9 cellular contexts compared by ENCODE assay signal in genomic region chrX:111168314-111168713, GRCh38.
DNase-seq lines count a peak whose midpoint lies in the region; ATAC-seq and TF ChIP-seq lines count a peak whose summit lies in the region.
"Had no signal": no experiment of that assay in that cellular context is flagged by ENCODE, and none has a peak within 500 bp of the region (broad histone marks: within the 10 kb centered on the region; RNA-seq: fewer than 3 reads in every experiment).

No MANE protein-coding gene starts in this region.

- intact Hi-C loops in left ventricle myocardium inferior (cut with micrococcal nuclease) (no loop called here), Right ventricle myocardium superior (cut with DNase I) (no loop called here), upper lobe of right lung (cut with DNase I) (no loop called here)

- peak; percentile 24 for TF ChIP-seq CTCF in left ventricle myocardium inferior (IDR thresholded peaks at IDR 0.05; ENCODE audit: borderline replicate concordance)
- peak; percentile 50 for TF ChIP-seq CTCF in epithelial cell of proximal tubule (conservative IDR thresholded peaks at IDR 0.05; ENCODE audit: low read depth, low read length)
- TF ChIP-seq CTCF in upper lobe of right lung (IDR thresholded peaks at IDR 0.05): peak; percentile 14
- no peak for TF ChIP-seq CTCF in coronary artery (IDR thresholded peaks at IDR 0.05)

- H3K4me3 ChIP-seq in left ventricle myocardium inferior: no peak overlapping the region
- no peak overlapping the region for H3K4me3 ChIP-seq in epithelial cell of proximal tubule (ENCODE audit: low read depth, low read length)
- no peak overlapping the region for H3K4me3 ChIP-seq in upper lobe of right lung
- no peak overlapping the region for H3K4me3 ChIP-seq in coronary artery
- no peak overlapping the region for H3K4me3 ChIP-seq in effector memory CD4-positive, alpha-beta T cell (ENCODE audit: insufficient read depth, low read depth, low read length, poor library complexity, severe bottlenecking)

- H3K27ac ChIP-seq in left ventricle myocardium inferior (replicated peaks): no peak overlapping the region
- H3K27ac ChIP-seq in upper lobe of right lung: no peak overlapping the region
- H3K27ac ChIP-seq in coronary artery: no peak overlapping the region
- no peak overlapping the region for H3K27ac ChIP-seq in effector memory CD4-positive, alpha-beta T cell (ENCODE audit: insufficient read depth, low read length, poor library complexity, severe bottlenecking)

- ATAC-seq in Right ventricle myocardium superior (ENCODE audit: poor library complexity) (no peak), upper lobe of right lung (no peak)

- no peak for DNase-seq in left ventricle myocardium inferior
- DNase-seq in Right ventricle myocardium superior: no peak
- peak; percentile 69 for DNase-seq in NCI-H748 (lab: John Stamatoyannopoulos, UW; ENCODE audit: unreplicated experiment)
- DNase-seq in epithelial cell of proximal tubule (ENCODE audit: low read depth): no peak
- no peak for DNase-seq in upper lobe of right lung
- DNase-seq in coronary artery (ENCODE audit: low spot score): no peak
- no peak for DNase-seq in effector memory CD4-positive, alpha-beta T cell
- DNase-seq in effector CD4-positive, alpha-beta T cell: no peak
- DNase-seq: activated gamma-delta T cell had no signal

- H3K9me3 ChIP-seq in left ventricle myocardium inferior (replicated peaks) (no peaks in the 10 kb centered on the region), upper lobe of right lung (no peaks in the 10 kb centered on the region)
- H3K9me3 ChIP-seq in effector memory CD4-positive, alpha-beta T cell (ENCODE audit: control insufficient read depth, low read length): no peaks in the 10 kb centered on the region

- H3K4me1 ChIP-seq in left ventricle myocardium inferior (no peaks in the 10 kb centered on the region), upper lobe of right lung (no peaks in the 10 kb centered on the region)
- no peaks in the 10 kb centered on the region for H3K4me1 ChIP-seq in effector memory CD4-positive, alpha-beta T cell (ENCODE audit: control insufficient read depth, insufficient read depth, low read length, poor library complexity, severe bottlenecking)

- H3K36me3 ChIP-seq in left ventricle myocardium inferior (no peaks in the 10 kb centered on the region), upper lobe of right lung (no peaks in the 10 kb centered on the region)
- no peaks in the 10 kb centered on the region for H3K36me3 ChIP-seq in effector memory CD4-positive, alpha-beta T cell (ENCODE audit: control insufficient read depth, insufficient read depth, low read length)

- H3K27me3 ChIP-seq in left ventricle myocardium inferior (ENCODE audit: low read depth): no peaks in the 10 kb centered on the region
- H3K27me3 ChIP-seq in upper lobe of right lung: no peaks in the 10 kb centered on the region
- H3K27me3 ChIP-seq in effector memory CD4-positive, alpha-beta T cell (replicated peaks; ENCODE audit: control insufficient read depth, insufficient read depth, low read length, poor library complexity, severe bottlenecking): no peaks in the 10 kb centered on the region
